Comparison of ENCODE assay signal across 1 cellular context in genomic region chr9:35863583-35863982, GRCh38.
TF ChIP-seq lines count a peak whose summit lies in the region.

No MANE protein-coding gene starts in this region.

TF ChIP-seq in K562, 482 proteins besides CTCF, POLR2A, EP300 and RAD21:
- TF ChIP-seq L3MBTL2 (IDR thresholded peaks at IDR 0.05) (no peak), SRSF7 (optimal IDR thresholded peaks at IDR 0.05; ENCODE audit: low read depth, low read length) (no peak), RBM34 (IDR thresholded peaks at IDR 0.05; ENCODE audit: borderline replicate concordance, insufficient read depth, low read length) (no peak), RFX5 (IDR thresholded peaks at IDR 0.05; ENCODE audit: low read depth, low read length) (peak; percentile 59; the same call in 1 of the 2 replicates)
- TF ChIP-seq, protein P1, sequence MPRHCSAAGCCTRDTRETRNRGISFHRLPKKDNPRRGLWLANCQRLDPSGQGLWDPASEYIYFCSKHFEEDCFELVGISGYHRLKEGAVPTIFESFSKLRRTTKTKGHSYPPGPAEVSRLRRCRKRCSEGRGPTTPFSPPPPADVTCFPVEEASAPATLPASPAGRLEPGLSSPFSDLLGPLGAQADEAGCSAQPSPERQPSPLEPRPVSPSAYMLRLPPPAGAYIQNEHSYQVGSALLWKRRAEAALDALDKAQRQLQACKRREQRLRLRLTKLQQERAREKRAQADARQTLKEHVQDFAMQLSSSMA (CRISPR knock-in tag; IDR thresholded peaks at IDR 0.05), result no peak
